In genomic region chr15:98442379-98442833, GRCh38 we compare ENCODE assay signal across 8 cellular contexts.
DNase-seq lines count a peak whose midpoint lies in the region; ATAC-seq, FAIRE-seq and TF ChIP-seq lines count a peak whose summit lies in the region.

No MANE protein-coding gene starts in this region.

- CTCF ChIA-PET in BJ (lab: Yijun Ruan, JAX): interaction anchor here (0.5 to 4.1 kb wide), 28 partner anchors 9 to 770 kb away, joined by 3 to 20 read pairs (median 4); no protein-coding TSS in a partner anchor
- CTCF ChIA-PET in activated CD4-positive, alpha-beta memory T cell treated with anti-CD3 and anti-CD28 coated beads for 36 hours (lab: Charles Lee): interaction anchor here (0.6 to 2.4 kb wide), 10 partner anchors 10 to 634 kb away, joined by 3 to 7 read pairs (median 4); no protein-coding TSS in a partner anchor

- TF ChIP-seq POLR2A in erythroblast (IDR thresholded peaks at IDR 0.05; ENCODE audit: low read length): no peak

- H3K27ac Mint-ChIP-seq in activated CD4-positive, alpha-beta memory T cell treated with anti-CD3 and anti-CD28 coated beads for 36 hours: no peak overlapping the region
- no peak overlapping the region for H3K27ac Mint-ChIP-seq in nephron

- POLR2A ChIA-PET in BJ (lab: Charles Lee): no interaction called here
- POLR2A ChIA-PET in activated CD4-positive, alpha-beta memory T cell treated with anti-CD3 and anti-CD28 coated beads for 36 hours (lab: Charles Lee): no interaction called here

- H3K9me3 Mint-ChIP-seq in activated CD4-positive, alpha-beta memory T cell treated with anti-CD3 and anti-CD28 coated beads for 36 hours: no peaks in the 10 kb centered on the region
- H3K9me3 Mint-ChIP-seq in nephron: peaks cover 4% of the 10 kb centered on the region

- H3K4me3 ChIP-seq in BJ (ENCODE audit: low read depth, low read length): no peak overlapping the region

- peak; percentile 57 for DNase-seq in BJ (ENCODE audit: low read depth)
- peak; percentile 62 to 84 for DNase-seq in NCI-H524 (lab: John Stamatoyannopoulos, UW)
- DNase-seq in activated CD4-positive, alpha-beta memory T cell treated with anti-CD3 and anti-CD28 coated beads for 36 hours: peak; percentile 70
- peak; percentile 26 to 59 for DNase-seq in erythroblast (lab: John Stamatoyannopoulos, UW)
- peak; percentile 86 for DNase-seq in urothelium cell line (ENCODE audit: low spot score)

- H3K27me3 ChIP-seq in BJ (ENCODE audit: control insufficient read depth, insufficient read depth, low read length): peaks cover 5% of the 10 kb centered on the region

- TF ChIP-seq CTCF in BJ (IDR thresholded peaks at IDR 0.05; ENCODE audit: insufficient read depth, low read depth, low read length): peak; percentile 84
- TF ChIP-seq CTCF in nephron (IDR thresholded peaks at IDR 0.05; ENCODE audit: unreplicated experiment in 3 of 3): peak; percentile 89 to 94 (median 92)

- peaks cover 16% of the 10 kb centered on the region for H3K27me3 Mint-ChIP-seq in activated CD4-positive, alpha-beta memory T cell treated with anti-CD3 and anti-CD28 coated beads for 36 hours
- peaks cover 11% of the 10 kb centered on the region for H3K27me3 Mint-ChIP-seq in nephron (ENCODE audit: low read depth)

- no peaks in the 10 kb centered on the region for H3K36me3 Mint-ChIP-seq in activated CD4-positive, alpha-beta memory T cell treated with anti-CD3 and anti-CD28 coated beads for 36 hours
- H3K36me3 Mint-ChIP-seq in nephron (ENCODE audit: low read depth): peaks cover 3% of the 10 kb centered on the region

- ATAC-seq in GM18867 (IDR thresholded peaks at IDR 0.05; ENCODE audit: unreplicated experiment): peak; percentile 78
- ATAC-seq in HG03175 (IDR thresholded peaks at IDR 0.05; ENCODE audit: unreplicated experiment): peak; percentile 66

- no peaks in the 10 kb centered on the region for H3K36me3 ChIP-seq in BJ (ENCODE audit: control insufficient read depth, insufficient read depth, low read length)

- H3K4me3 Mint-ChIP-seq in activated CD4-positive, alpha-beta memory T cell treated with anti-CD3 and anti-CD28 coated beads for 36 hours: no peak overlapping the region
- no peak overlapping the region for H3K4me3 Mint-ChIP-seq in nephron

- intact Hi-C loops in activated CD4-positive, alpha-beta memory T cell treated with anti-CD3 and anti-CD28 coated beads for 36 hours (cut with micrococcal nuclease): loop anchor here (1.0 to 2.0 kb wide), 2 partner anchors 216 to 634 kb away; no protein-coding TSS in a partner anchor

- H3K4me1 Mint-ChIP-seq in activated CD4-positive, alpha-beta memory T cell treated with anti-CD3 and anti-CD28 coated beads for 36 hours (ENCODE audit: low read depth): no peaks in the 10 kb centered on the region
- peaks cover 22% of the 10 kb centered on the region for H3K4me1 Mint-ChIP-seq in nephron

- peak; percentile 67 for FAIRE-seq in urothelium cell line (lab: Jason Lieb, UNC)
